In the genomic region with DNA sequence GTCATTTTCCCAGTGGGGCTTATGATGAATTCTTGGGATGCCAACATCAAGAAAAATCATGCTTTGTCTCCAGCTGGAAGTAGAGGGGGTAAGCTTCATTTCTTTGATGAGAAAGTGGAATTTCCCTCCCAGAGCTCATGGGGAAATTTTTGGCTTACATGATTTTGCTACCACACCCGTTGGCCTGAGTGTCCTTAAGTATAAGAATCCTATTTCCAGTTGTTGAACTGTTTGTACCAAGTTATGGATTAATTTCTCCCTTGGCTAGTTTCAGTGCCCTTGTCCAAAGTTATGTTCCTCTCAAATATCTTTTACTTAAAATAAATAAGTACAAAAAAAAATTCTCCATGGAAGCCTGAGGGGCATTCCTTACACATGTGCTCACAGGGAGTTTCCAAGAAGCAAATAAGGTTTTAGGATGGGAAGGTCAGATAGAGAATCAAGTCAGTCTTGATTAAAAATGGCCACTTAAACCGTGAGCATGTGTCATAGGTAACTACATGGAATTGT, we compare ENCODE assay signal across 12 cellular contexts.
DNase-seq lines count a peak whose midpoint lies in the region; ATAC-seq and TF ChIP-seq lines count a peak whose summit lies in the region.
"Had no signal": no experiment of that assay in that cellular context is flagged by ENCODE, and none has a peak within 500 bp of the region (broad histone marks: within the 10 kb centered on the region; RNA-seq: fewer than 3 reads in every experiment).

No MANE protein-coding gene starts in this region.

- no peak for TF ChIP-seq POLR2A in gastroesophageal sphincter (IDR thresholded peaks at IDR 0.05)

- H3K27me3 ChIP-seq in gastroesophageal sphincter (no peaks in the 10 kb centered on the region), Karpas-422 (ENCODE audit: low read length) (no peaks in the 10 kb centered on the region)
- H3K27me3 ChIP-seq: BE2C had no signal

- TF ChIP-seq EP300 in gastroesophageal sphincter (IDR thresholded peaks at IDR 0.05): no peak

- 3 to 27% methylated on average over 2 of the region's 2 CpGs for WGBS in gastroesophageal sphincter (ENCODE audit: low coverage in 1 of 2), 2 donors

- H2AFZ ChIP-seq in Karpas-422 (ENCODE audit: low read length): no peak overlapping the region

- no peak for TF ChIP-seq CTCF in gastroesophageal sphincter (IDR thresholded peaks at IDR 0.05)

- ATAC-seq in gastroesophageal sphincter (peak; percentile 77), sciatic nerve (peak; percentile 77), HG02885 (IDR thresholded peaks at IDR 0.05; ENCODE audit: poor library complexity, unreplicated experiment) (no peak), GM18519 (IDR thresholded peaks at IDR 0.05; ENCODE audit: low FRiP score, unreplicated experiment) (no peak)

- H3K79me2 ChIP-seq in Karpas-422 (ENCODE audit: low read length): no peaks in the 10 kb centered on the region

- H3K9ac ChIP-seq in Karpas-422 (ENCODE audit: low read length): no peak overlapping the region

- H3K4me2 ChIP-seq in Karpas-422 (ENCODE audit: low read depth, low read length, poor library complexity, severe bottlenecking): no peak overlapping the region

- H3K27ac ChIP-seq in gastroesophageal sphincter (peak overlapping the region; percentile 56 to 71 (median 68)), Karpas-422 (ENCODE audit: low read length) (no peak overlapping the region)

- H3K36me3 ChIP-seq in gastroesophageal sphincter: no peaks in the 10 kb centered on the region
- no peaks in the 10 kb centered on the region; the same call in 1 of the 2 replicates for H3K36me3 ChIP-seq in Karpas-422 (ENCODE audit: insufficient read depth, low read length)
- H3K36me3 ChIP-seq: BE2C had no signal

- H4K20me1 ChIP-seq in Karpas-422 (ENCODE audit: insufficient read depth, low read depth, low read length): no peaks in the 10 kb centered on the region

- peaks cover 0 to 22% (median 3%) of the 10 kb centered on the region in 3 donors for H3K9me3 ChIP-seq in gastroesophageal sphincter
- H3K9me3 ChIP-seq in Karpas-422 (ENCODE audit: low read length): peaks cover 16% of the 10 kb centered on the region

- intact Hi-C loops in sciatic nerve (cut with DNase I): no loop called here

- peaks cover 5 to 16% (median 11%) of the 10 kb centered on the region in 3 donors for H3K4me1 ChIP-seq in gastroesophageal sphincter
- no peaks in the 10 kb centered on the region for H3K4me1 ChIP-seq in Karpas-422 (ENCODE audit: low read length)
- H3K4me1 ChIP-seq: BE2C had no signal

- DNase-seq in EH (ENCODE audit: low read depth) (peak; percentile 90), astrocyte of the hippocampus (ENCODE audit: low read depth, low spot score) (peak; percentile 37), sciatic nerve (ENCODE audit: low spot score) (no peak), Karpas-422 (no peak), NCI-H187 treated with DMSO at 0.1 percent for 48 hours (lab: John Stamatoyannopoulos, UW) (no peak)
- DNase-seq: activated naive CD4-positive, alpha-beta T cell treated with anti-CD3 and anti-CD28 coated beads, Interleukin-2, amount 50 U/mL, for 16 hours; BE2C; NCI-H526 treated with DMSO at 0.1 percent for 48 hours; nucleus accumbens had no signal

- H3K4me3 ChIP-seq in gastroesophageal sphincter (no peak overlapping the region), Karpas-422 (ENCODE audit: low read length) (no peak overlapping the region)

- H3K9me2 ChIP-seq in Karpas-422 (replicated peaks; ENCODE audit: insufficient read depth, low read length): no peaks in the 10 kb centered on the region

Comparison
In these comparisons a context has a peak if more than half of its experiments do, and no peak if none do; other contexts are left out.
1. DNase-seq: peak in EH (single experiment) and astrocyte of the hippocampus (single experiment); none in sciatic nerve (single experiment), Karpas-422 (single experiment) and NCI-H187 treated with DMSO at 0.1 percent for 48 hours (single experiment).
2. ATAC-seq: peak in gastroesophageal sphincter (single experiment) and sciatic nerve (single experiment); none in HG02885 (single experiment) and GM18519 (single experiment).